1 cellular context compared by ENCODE assay signal in the genomic region with DNA sequence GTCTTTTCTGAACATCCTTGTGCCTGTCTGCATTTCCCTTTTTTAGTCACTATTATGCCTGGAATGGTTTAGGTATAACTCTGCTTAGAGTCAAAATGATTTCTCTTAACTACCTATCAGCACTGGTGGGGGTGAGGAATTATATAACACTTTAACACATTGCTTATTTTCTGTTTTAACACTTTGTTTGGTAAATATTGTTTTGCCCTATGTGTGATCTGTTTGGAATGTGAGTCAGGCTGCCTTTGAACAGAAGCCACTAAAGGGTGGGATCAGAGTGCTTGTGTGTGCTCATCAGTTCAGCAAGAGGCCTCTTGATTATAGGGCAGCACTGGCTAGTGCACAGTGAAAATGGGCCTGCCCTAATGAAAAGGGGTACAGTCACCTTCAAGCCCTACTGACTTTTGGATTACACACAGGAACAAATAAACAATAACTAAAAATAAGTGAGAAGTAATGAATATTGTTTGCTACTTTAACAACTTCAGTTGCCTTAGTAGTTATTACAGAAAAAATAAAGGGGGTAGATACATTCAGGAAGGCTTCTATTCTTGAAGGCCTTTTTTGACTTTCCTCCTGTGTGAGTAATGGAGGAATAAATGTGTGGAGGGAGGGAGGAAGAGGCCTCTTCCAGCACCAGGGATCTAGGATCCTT.
TF ChIP-seq lines count a peak whose summit lies in the region.

No MANE protein-coding gene starts in this region.

TF ChIP-seq in SK-N-SH treated with all-trans-retinoic acid at 6 μM for 48 hours, 23 proteins besides CTCF, POLR2A, EP300 and RAD21 (continued from another document):
- TF ChIP-seq PATZ1 (CRISPR knock-in tag; IDR thresholded peaks at IDR 0.05; ENCODE audit: borderline replicate concordance), result no peak
- no peak for TF ChIP-seq ZNF8 (CRISPR knock-in tag; IDR thresholded peaks at IDR 0.05)
- no peak for TF ChIP-seq ESRRG (CRISPR knock-in tag; IDR thresholded peaks at IDR 0.05)
- TF ChIP-seq ZFP30 (CRISPR knock-in tag; IDR thresholded peaks at IDR 0.05), result no peak
- TF ChIP-seq ZNF565 (CRISPR knock-in tag; conservative IDR thresholded peaks at IDR 0.05; ENCODE audit: low read depth), result no peak
